In genomic region chr12:105204127-105204526, GRCh38 we compare ENCODE assay signal across 19 cellular contexts.
"Had no signal": no experiment of that assay in that cellular context is flagged by ENCODE, and none has a peak within 500 bp of the region (broad histone marks: within the 10 kb centered on the region; RNA-seq: fewer than 3 reads in every experiment).

No MANE protein-coding gene starts in this region.

- H3K27ac Mint-ChIP-seq: activated B cell treated with CpG ODN at 0.5 μM for 24 hours; activated CD8-positive, alpha-beta memory T cell treated with anti-CD3 and anti-CD28 coated beads, Interleukin-2, amount 10 ng/mL, durations not matched to agents 7 days and 5 days; activated naive CD8-positive, alpha-beta T cell treated with anti-CD3 and anti-CD28 coated beads, Interleukin-2, amount 10 ng/mL, durations not matched to agents 7 days and 5 days; dendritic cell treated with granulocyte-macrophage colony-stimulating factor and Interleukin-4, amounts not matched to agents 40 ng/mL and 50 ng/mL, for 4 days had no signal

- ATAC-seq: activated CD8-positive, alpha-beta memory T cell treated with anti-CD3 and anti-CD28 coated beads, Interleukin-2, amount 10 ng/mL, durations not matched to agents 7 days and 5 days; body of pancreas; lower lobe of right lung; naive thymus-derived CD8-positive, alpha-beta T cell; psoas muscle; upper lobe of right lung had no signal

- H3K9me3 Mint-ChIP-seq: activated B cell treated with CpG ODN at 0.5 μM for 24 hours; activated CD8-positive, alpha-beta T cell treated with anti-CD3 and anti-CD28 coated beads for 36 hours; activated naive CD8-positive, alpha-beta T cell treated with anti-CD3 and anti-CD28 coated beads, Interleukin-2, amount 10 ng/mL, durations not matched to agents 7 days and 5 days; dendritic cell treated with granulocyte-macrophage colony-stimulating factor and Interleukin-4, amounts not matched to agents 40 ng/mL and 50 ng/mL, for 4 days; naive thymus-derived CD8-positive, alpha-beta T cell had no signal

- H3K27me3 ChIP-seq: body of pancreas, pancreas, thyroid gland, upper lobe of right lung had no signal

- H3K27me3 Mint-ChIP-seq: activated B cell treated with CpG ODN at 0.5 μM for 24 hours; activated CD8-positive, alpha-beta memory T cell treated with anti-CD3 and anti-CD28 coated beads, Interleukin-2, amount 10 ng/mL, durations not matched to agents 7 days and 5 days; activated CD8-positive, alpha-beta T cell treated with anti-CD3 and anti-CD28 coated beads for 36 hours; activated naive CD8-positive, alpha-beta T cell treated with anti-CD3 and anti-CD28 coated beads, Interleukin-2, amount 10 ng/mL, durations not matched to agents 7 days and 5 days; dendritic cell treated with granulocyte-macrophage colony-stimulating factor and Interleukin-4, amounts not matched to agents 40 ng/mL and 50 ng/mL, for 4 days; naive thymus-derived CD8-positive, alpha-beta T cell had no signal

- H3K4me3 ChIP-seq: body of pancreas, lower lobe of right lung, pancreas, psoas muscle, thyroid gland, upper lobe of right lung had no signal

- H3K9me3 ChIP-seq: body of pancreas, lower lobe of right lung, pancreas, psoas muscle, thyroid gland, upper lobe of right lung had no signal

- H3K4me3 Mint-ChIP-seq: activated B cell treated with CpG ODN at 0.5 μM for 24 hours; activated CD8-positive, alpha-beta memory T cell treated with anti-CD3 and anti-CD28 coated beads, Interleukin-2, amount 10 ng/mL, durations not matched to agents 7 days and 5 days; activated CD8-positive, alpha-beta T cell treated with anti-CD3 and anti-CD28 coated beads for 36 hours; activated naive CD8-positive, alpha-beta T cell treated with anti-CD3 and anti-CD28 coated beads, Interleukin-2, amount 10 ng/mL, durations not matched to agents 7 days and 5 days; dendritic cell treated with granulocyte-macrophage colony-stimulating factor and Interleukin-4, amounts not matched to agents 40 ng/mL and 50 ng/mL, for 4 days; naive thymus-derived CD8-positive, alpha-beta T cell had no signal

- FAIRE-seq: endometrium, kidney, pancreas had no signal

- H3K27ac ChIP-seq: lower lobe of right lung, pancreas, psoas muscle, thyroid gland, upper lobe of right lung had no signal

- H3K4me1 Mint-ChIP-seq: activated B cell treated with CpG ODN at 0.5 μM for 24 hours had no signal

- H3K4me1 ChIP-seq: lower lobe of right lung, psoas muscle, thyroid gland, upper lobe of right lung had no signal

- DNase-seq: activated B cell treated with CpG ODN at 0.5 μM for 24 hours; activated CD8-positive, alpha-beta memory T cell treated with anti-CD3 and anti-CD28 coated beads, Interleukin-2, amount 10 ng/mL, durations not matched to agents 7 days and 5 days; activated naive CD8-positive, alpha-beta T cell treated with anti-CD3 and anti-CD28 coated beads, Interleukin-2, amount 10 ng/mL, durations not matched to agents 7 days and 5 days; activated T-cell treated with anti-CD3 and anti-CD28 coated beads for 4 hours; body of pancreas; effector CD4-positive, alpha-beta T cell; foreskin fibroblast; kidney; lower lobe of right lung; naive thymus-derived CD8-positive, alpha-beta T cell; pancreas; psoas muscle; right cardiac atrium; stimulated activated naive CD4-positive, alpha-beta T cell; thyroid gland; upper lobe of right lung had no signal
